ENCODE assay signal across 11 cellular contexts in genomic region chr1:1554926-1555915, GRCh38. TPM values are rescaled to one million over a fixed set of nuclear protein-coding genes. Genes with fewer than 3 reads are reported as not detected.
A peak's percentile ranks its signal among the peaks of the same experiment; 100 is the strongest.
DNase-seq lines count a peak whose midpoint lies in the region; ATAC-seq and TF ChIP-seq lines count a peak whose summit lies in the region.
"Had no signal": no experiment of that assay in that cellular context is flagged by ENCODE, and none has a peak within 500 bp of the region (broad histone marks: within the 10 kb centered on the region; RNA-seq: fewer than 3 reads in every experiment).

No MANE protein-coding gene starts in this region.

- no peak overlapping the region for H3K4me2 ChIP-seq in PC-3 (ENCODE audit: low read length)

- H3K4me3 ChIP-seq in PC-3 (ENCODE audit: low read length), result no peak overlapping the region
- H3K4me3 ChIP-seq in epithelial cell of esophagus (ENCODE audit: low read length), result no peak overlapping the region
- no peak overlapping the region for H3K4me3 ChIP-seq in stomach
- H3K4me3 ChIP-seq: skin epidermis had no signal

- peaks cover 6% of the 10 kb centered on the region for H3K27me3 Mint-ChIP-seq in neural crest cell (ENCODE audit: low read depth)

- H4K20me1 ChIP-seq in PC-3 (ENCODE audit: low read length), result peaks cover 15% of the 10 kb centered on the region; the same call in 1 of the 2 replicates

- H3K36me3 ChIP-seq in PC-3 (ENCODE audit: low read depth, low read length), result peaks cover 8% of the 10 kb centered on the region; the same call in 1 of the 2 replicates
- H3K36me3 ChIP-seq in stomach, result peaks cover 0 to 24% (median 9%) of the 10 kb centered on the region in 4 donors

- POLR2A ChIA-PET in PC-3 (lab: Charles Lee; ENCODE audit: unreplicated experiment), result no interaction called here

- H3K9me2 ChIP-seq in PC-3 (replicated peaks; ENCODE audit: low read length), result no peaks in the 10 kb centered on the region

- H3F3A ChIP-seq in PC-3 (ENCODE audit: low read length, unreplicated experiment), result peaks cover 4% of the 10 kb centered on the region

- DNase-seq in EH (ENCODE audit: low read depth), result peak; percentile 86
- DNase-seq in PC-3, result peak; percentile 63
- peak; percentile 73 for DNase-seq in epithelial cell of esophagus (ENCODE audit: low read depth)
- DNase-seq in neural crest cell (ENCODE audit: low read depth, low spot score), result peak; percentile 48
- DNase-seq in activated CD4-positive, alpha-beta T cell treated with anti-CD3 and anti-CD28 coated beads, Interleukin-2, amount 50 U/mL, for 1 hour, result no peak
- no peak for DNase-seq in NCI-H1417 (lab: John Stamatoyannopoulos, UW)
- DNase-seq in stomach, result no peak
- DNase-seq: activated CD8-positive, alpha-beta memory T cell treated with anti-CD3 and anti-CD28 coated beads, Interleukin-2, amount 50 U/mL, for 4 hours; NK-92 treated with Interleukin-12 subunit alpha and Interleukin-12 subunit beta, amount 100 ng/mL, for 24 hours had no signal

- TF ChIP-seq CTCF in PC-3 (conservative IDR thresholded peaks at IDR 0.05; ENCODE audit: low read depth, low read length) (no peak), epithelial cell of esophagus (IDR thresholded peaks at IDR 0.05; ENCODE audit: insufficient read depth, low read depth, low read length, missing control alignments) (no peak), neural crest cell (conservative IDR thresholded peaks at IDR 0.05) (no peak), stomach (IDR thresholded peaks at IDR 0.05) (no peak)

- TF ChIP-seq EP300 in stomach (IDR thresholded peaks at IDR 0.05), result no peak

- intact Hi-C loops in PC-3 (cut with micrococcal nuclease) (no loop called here), stomach (cut with DNase I; ENCODE audit: low total_unique reads) (no loop called here)

- H2AFZ ChIP-seq in PC-3 (ENCODE audit: low read length), result no peak overlapping the region

- peak; percentile 85 for ATAC-seq in PC-3
- no peak for ATAC-seq in HG03159 (IDR thresholded peaks at IDR 0.05; ENCODE audit: unreplicated experiment)

- peak overlapping the region; percentile 89 for H3K27ac Mint-ChIP-seq in neural crest cell (ENCODE audit: unreplicated experiment)

- peak overlapping the region; percentile 58 for H3K4me3 Mint-ChIP-seq in neural crest cell

- TF ChIP-seq POLR2A in stomach (IDR thresholded peaks at IDR 0.05), result no peak

- H3K27ac ChIP-seq in PC-3 (ENCODE audit: low read length), result no peak overlapping the region
- H3K27ac ChIP-seq in stomach, result peak overlapping the region in 1 of 5 donors; percentile 29

- H3K4me1 ChIP-seq in PC-3 (ENCODE audit: insufficient read depth, low read length), result peaks cover 4% of the 10 kb centered on the region; the same call in 1 of the 2 replicates
- peaks cover 0 to 35% (median 14%) of the 10 kb centered on the region in 4 donors for H3K4me1 ChIP-seq in stomach

- H3K4me1 Mint-ChIP-seq in neural crest cell, result peaks cover 16% of the 10 kb centered on the region

- H3K9me3 ChIP-seq in PC-3 (ENCODE audit: low read length) (no peaks in the 10 kb centered on the region), stomach (no peaks in the 10 kb centered on the region)

- BruUV-seq in PC-3 (replicated peaks; lab: Mats Ljungman, UMichigan), result no TSS peak

- H3K27me3 ChIP-seq in PC-3 (ENCODE audit: low read length) (no peaks in the 10 kb centered on the region), stomach (no peaks in the 10 kb centered on the region)

- no peak overlapping the region for H3K9ac ChIP-seq in PC-3 (ENCODE audit: low read length)

- H3K79me2 ChIP-seq in PC-3 (ENCODE audit: low read length), result peaks cover 69% of the 10 kb centered on the region

- CTCF ChIA-PET in PC-3 (lab: Charles Lee), result no interaction called here

- H3K9me3 Mint-ChIP-seq in neural crest cell, result no peaks in the 10 kb centered on the region

- 68 to 72% (median 69%) methylated on average over 23 to 31 of the region's 31 CpGs for WGBS in stomach, 5 donors

- no peaks in the 10 kb centered on the region for H3K36me3 Mint-ChIP-seq in neural crest cell (ENCODE audit: low read depth)

RNA-seq across cellular contexts. Expression of gene TMEM240, which starts 14.8 kb away (rescaled TPM):
- total RNA-seq in PC-3 (2014; rRNA removed) (0.87 and 2.0 TPM in 2 replicates), neural crest cell (13.4 and 16.9 TPM in 2 replicates), stomach (10 to 100 TPM in 1 of 5 donors, 1 to 10 TPM in 1, not detected in 3; 3.5 to 10.3 TPM)
- polyA plus RNA-seq in stomach, result 1 to 10 TPM; 1.8 to 4.5 (median 2.8) TPM

RNA-seq across cellular contexts. Expression of gene SSU72, which starts 19.4 kb away (rescaled TPM):
- total RNA-seq in PC-3 (2014; rRNA removed), result 283 and 310 TPM in 2 replicates
- total RNA-seq in neural crest cell, result 132 and 134 TPM in 2 replicates
- total RNA-seq in stomach, result 100 to 1,000 TPM in 1 of 5 donors, 10 to 100 TPM in 4; 45.7 to 215 (median 85.9) TPM
- polyA plus RNA-seq in stomach, result 100 to 1,000 TPM in 2 of 3 donors, 10 to 100 TPM in 1; 85.0 to 135 (median 108) TPM

RNA-seq across cellular contexts. Expression of gene ATAD3A, which starts 43.3 kb away (rescaled TPM):
- 186 and 243 TPM in 2 replicates for total RNA-seq in PC-3 (2014; rRNA removed)
- 54.4 and 58.0 TPM in 2 replicates for total RNA-seq in neural crest cell
- total RNA-seq in stomach, result 10 to 100 TPM; 10.6 to 92.1 (median 22.5) TPM
- polyA plus RNA-seq in stomach, result 10 to 100 TPM; 13.1 to 27.0 (median 14.9) TPM

RNA-seq across cellular contexts. Expression of gene FNDC10, which starts 44.7 kb away (rescaled TPM):
- total RNA-seq in PC-3 (2014; rRNA removed) (7.9 and 8.8 TPM in 2 replicates), neural crest cell (14.3 and 14.5 TPM in 2 replicates), stomach (10 to 100 TPM in 1 of 5 donors, under 1 TPM in 1, not detected in 3; 0.29 to 20.0 TPM)
- polyA plus RNA-seq in stomach, result 1 to 10 TPM; 2.1 to 5.1 (median 4.0) TPM

Comparison
In these comparisons a context has a peak if more than half of its experiments do, and no peak if none do; other contexts are left out.
1. DNase-seq: peak in EH (single experiment), PC-3 (single experiment), epithelial cell of esophagus (single experiment) and neural crest cell (single experiment); none in activated CD4-positive, alpha-beta T cell treated with anti-CD3 and anti-CD28 coated beads, Interleukin-2, amount 50 U/mL, for 1 hour (single experiment), NCI-H1417 (0 of 3) and stomach (single experiment).